Comparison of ENCODE assay signal across 27 cellular contexts in genomic region chr4:1588306-1588705, GRCh38.
"Had no signal": no experiment of that assay in that cellular context is flagged by ENCODE, and none has a peak within 500 bp of the region (broad histone marks: within the 10 kb centered on the region; RNA-seq: fewer than 3 reads in every experiment).

No MANE protein-coding gene starts in this region.

- H3K27me3 Mint-ChIP-seq: activated T-helper 17 cell treated with anti-CD3 and anti-CD28 coated beads, Interleukin-2, amount 50 U/mL, for 72 hours had no signal

- H3K4me3 Mint-ChIP-seq: activated CD4-positive, alpha-beta memory T cell treated with anti-CD3 and anti-CD28 coated beads, Interleukin-2, amount 10 ng/mL, durations not matched to agents 7 days and 5 days; activated CD4-positive, alpha-beta T cell treated with anti-CD3 and anti-CD28 coated beads for 36 hours; activated naive CD4-positive, alpha-beta T cell treated with anti-CD3 and anti-CD28 coated beads for 36 hours; activated naive CD8-positive, alpha-beta T cell; activated T-helper 17 cell treated with anti-CD3 and anti-CD28 coated beads, Interleukin-2, amount 50 U/mL, for 72 hours had no signal

- H3K36me3 ChIP-seq: brain microvascular endothelial cell, MG63 had no signal

- ATAC-seq: activated CD4-positive, alpha-beta T cell treated with anti-CD3 and anti-CD28 coated beads for 36 hours; activated T-helper 17 cell treated with anti-CD3 and anti-CD28 coated beads, Interleukin-2, amount 50 U/mL, for 72 hours had no signal

- H3K4me2 ChIP-seq: PC-9 had no signal

- H3K4me1 Mint-ChIP-seq: activated CD4-positive, alpha-beta memory T cell treated with anti-CD3 and anti-CD28 coated beads, Interleukin-2, amount 10 ng/mL, durations not matched to agents 7 days and 5 days; activated CD4-positive, alpha-beta T cell treated with anti-CD3 and anti-CD28 coated beads for 36 hours had no signal

- H2AFZ ChIP-seq: PC-9 had no signal

- H3K27ac ChIP-seq: brain microvascular endothelial cell, PC-9, SK-N-MC, VCaP had no signal

- DNase-seq: activated CD4-positive, alpha-beta memory T cell treated with anti-CD3 and anti-CD28 coated beads, Interleukin-2, amount 10 ng/mL, durations not matched to agents 7 days and 5 days; activated CD4-positive, alpha-beta T cell treated with anti-CD3 and anti-CD28 coated beads for 36 hours; activated CD4-positive, alpha-beta T cell treated with anti-CD3 and anti-CD28 coated beads, Interleukin-2, amount 50 U/mL, for 1 hour; activated gamma-delta T cell; activated naive CD4-positive, alpha-beta T cell treated with anti-CD3 and anti-CD28 coated beads for 36 hours; activated T-cell treated with anti-CD3 and anti-CD28 coated beads for 4 hours; activated T-cell treated with anti-CD3 and anti-CD28 coated beads, Interleukin-2, amount 50 U/mL, for 48 hours; amygdala; brain microvascular endothelial cell; central memory CD4-positive, alpha-beta T cell; MG63; MV-4-11; NCI-H1092 treated with DMSO at 0.1 percent for 48 hours; NCI-H1417 treated with DMSO at 0.1 percent for 48 hours; NCI-H1694; NCI-H2029; NCI-H2107; NCI-H2171 treated with DMSO at 0.1 percent for 48 hours; NCI-H345; NCI-H510A; NCI-H526 treated with DMSO at 0.1 percent for 48 hours; PC-9; T-helper 1 cell had no signal

- H3K27me3 ChIP-seq: brain microvascular endothelial cell, MG63 had no signal

- H3K27ac Mint-ChIP-seq: activated CD4-positive, alpha-beta memory T cell treated with anti-CD3 and anti-CD28 coated beads, Interleukin-2, amount 10 ng/mL, durations not matched to agents 7 days and 5 days; activated CD4-positive, alpha-beta T cell treated with anti-CD3 and anti-CD28 coated beads for 36 hours; activated naive CD4-positive, alpha-beta T cell treated with anti-CD3 and anti-CD28 coated beads for 36 hours; activated naive CD8-positive, alpha-beta T cell; activated T-helper 17 cell treated with anti-CD3 and anti-CD28 coated beads, Interleukin-2, amount 50 U/mL, for 72 hours had no signal

- H3K4me3 ChIP-seq: MG63, PC-9, SK-N-MC had no signal
